1 cellular context compared by ENCODE assay signal in genomic region chr13:26485786-26486185, GRCh38.
TF ChIP-seq lines count a peak whose summit lies in the region.

No MANE protein-coding gene starts in this region.

TF ChIP-seq in IMR-90, 13 proteins besides CTCF, POLR2A, EP300 and RAD21 (continued from another document):
- no peak for TF ChIP-seq MAFK (IDR thresholded peaks at IDR 0.05; ENCODE audit: low read depth, low read length)
- TF ChIP-seq MAZ (IDR thresholded peaks at IDR 0.05; ENCODE audit: borderline replicate concordance, low read depth, low read length), result no peak
- TF ChIP-seq, protein P1, sequence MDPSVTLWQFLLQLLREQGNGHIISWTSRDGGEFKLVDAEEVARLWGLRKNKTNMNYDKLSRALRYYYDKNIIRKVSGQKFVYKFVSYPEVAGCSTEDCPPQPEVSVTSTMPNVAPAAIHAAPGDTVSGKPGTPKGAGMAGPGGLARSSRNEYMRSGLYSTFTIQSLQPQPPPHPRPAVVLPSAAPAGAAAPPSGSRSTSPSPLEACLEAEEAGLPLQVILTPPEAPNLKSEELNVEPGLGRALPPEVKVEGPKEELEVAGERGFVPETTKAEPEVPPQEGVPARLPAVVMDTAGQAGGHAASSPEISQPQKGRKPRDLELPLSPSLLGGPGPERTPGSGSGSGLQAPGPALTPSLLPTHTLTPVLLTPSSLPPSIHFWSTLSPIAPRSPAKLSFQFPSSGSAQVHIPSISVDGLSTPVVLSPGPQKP (IDR thresholded peaks at IDR 0.05; ENCODE audit: borderline replicate concordance, low read depth, low read length), result no peak
- TF ChIP-seq BHLHE40 (IDR thresholded peaks at IDR 0.05; ENCODE audit: low read depth, low read length), result no peak
